ENCODE assay signal across 19 cellular contexts in the genomic region with DNA sequence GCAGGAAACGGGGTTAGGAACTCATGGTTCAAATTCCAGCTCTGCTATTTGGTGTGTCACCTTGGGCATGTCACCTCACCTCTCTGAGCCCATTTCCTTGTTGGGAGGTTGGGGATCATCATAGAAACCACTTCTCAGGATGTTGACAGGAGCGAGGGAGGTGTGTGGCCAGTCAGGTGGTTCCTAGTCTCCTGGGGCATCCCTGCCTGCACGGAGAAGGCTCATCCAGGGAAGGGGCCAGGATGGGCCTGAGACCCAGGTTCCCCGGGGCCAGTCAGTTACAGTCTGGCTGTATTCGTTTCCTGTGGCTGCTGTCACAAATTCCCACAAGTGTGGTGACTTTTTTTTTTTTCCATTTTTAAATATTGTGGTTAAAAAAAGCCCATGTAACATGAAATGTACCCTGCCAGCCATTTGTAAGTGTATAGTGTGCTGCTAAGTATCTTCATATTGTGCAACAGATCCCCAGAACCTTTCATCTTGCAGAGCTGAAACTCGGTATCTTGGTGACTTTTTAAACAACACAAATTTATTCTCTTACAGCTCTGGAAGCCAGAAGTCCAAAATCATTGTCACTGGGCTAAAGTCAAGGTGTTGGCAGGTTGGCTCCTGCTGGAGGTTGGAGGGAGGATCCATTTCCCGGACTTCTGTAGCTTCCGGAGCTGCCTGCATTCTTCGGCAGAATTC.
"Had no signal": no experiment of that assay in that cellular context is flagged by ENCODE, and none has a peak within 500 bp of the region (broad histone marks: within the 10 kb centered on the region; RNA-seq: fewer than 3 reads in every experiment).

No MANE protein-coding gene starts in this region.

- H3K9me3 Mint-ChIP-seq: activated T-helper 2 cell treated with anti-CD3 and anti-CD28 coated beads, Interferon-gamma antibody, Interleukin-2, Interleukin-4, amounts not matched to agents 10 μg/mL and 5 μg/mL and 100 μg/mL, durations not matched to agents 14 hours and 24 hours and 36 hours had no signal

- H3K27ac Mint-ChIP-seq: activated naive CD4-positive, alpha-beta T cell treated with anti-CD3 and anti-CD28 coated beads, Interleukin-2, amount 50 U/mL, for 24 hours; activated T-helper 2 cell treated with anti-CD3 and anti-CD28 coated beads, Interferon-gamma antibody, Interleukin-2, Interleukin-4, amounts not matched to agents 10 μg/mL and 5 μg/mL and 100 μg/mL, durations not matched to agents 14 hours and 24 hours and 36 hours had no signal

- H3K4me1 Mint-ChIP-seq: activated naive CD4-positive, alpha-beta T cell treated with anti-CD3 and anti-CD28 coated beads, Interleukin-2, amount 50 U/mL, for 24 hours had no signal

- H3K4me3 Mint-ChIP-seq: activated naive CD4-positive, alpha-beta T cell treated with anti-CD3 and anti-CD28 coated beads, Interleukin-2, amount 50 U/mL, for 24 hours; naive thymus-derived CD4-positive, alpha-beta T cell had no signal

- H3K36me3 Mint-ChIP-seq: activated naive CD4-positive, alpha-beta T cell treated with anti-CD3 and anti-CD28 coated beads, Interleukin-2, amount 50 U/mL, for 24 hours had no signal

- DNase-seq: activated CD4-positive, alpha-beta T cell treated with anti-CD3 and anti-CD28 coated beads for 48 hours; amygdala; brain microvascular endothelial cell; dermis blood vessel endothelial cell; foreskin keratinocyte; mammary epithelial cell; naive thymus-derived CD4-positive, alpha-beta T cell; stimulated activated CD4-positive, alpha-beta T cell treated with anti-CD3 and anti-CD28 coated beads, Interleukin-2, amount 100 ng/mL, for 48 hours; stimulated activated CD8-positive, alpha-beta memory T cell treated with anti-CD3 and anti-CD28 coated beads, Interleukin-4, amount 100 ng/mL, for 48 hours; stimulated activated naive CD8-positive, alpha-beta T cell treated with anti-CD3 and anti-CD28 coated beads, Interleukin-15, Interleukin-2, amounts not matched to agents 100 U/mL and 50 U/mL, for 24 hours; T1000; testis; WERI-Rb-1 had no signal

- ATAC-seq: esophagus mucosa; foreskin keratinocyte; left lobe of liver; naive thymus-derived CD4-positive, alpha-beta T cell; sciatic nerve had no signal

- H3K4me3 ChIP-seq: prostate gland, testis had no signal
